ENCODE assay signal across 7 cellular contexts in genomic region chr15:92346063-92346462, GRCh38. TPM values are rescaled to one million over a fixed set of nuclear protein-coding genes. Genes with fewer than 3 reads are reported as not detected.
"Had no signal": no experiment of that assay in that cellular context is flagged by ENCODE, and none has a peak within 500 bp of the region (broad histone marks: within the 10 kb centered on the region; RNA-seq: fewer than 3 reads in every experiment).

No MANE protein-coding gene starts in this region.

- ATAC-seq: GM23338, HepG2 had no signal

- DNase-seq: H9, HCEC 1CT, KBM-7 had no signal

- H3K4me2 ChIP-seq: GM23338 had no signal

- H3K4me3 ChIP-seq: GM23338 had no signal

- H3K27ac ChIP-seq: HL-60 had no signal

RNA-seq across cellular contexts. Expression of gene ST8SIA2, which starts 47.6 kb away (rescaled TPM):
- polyA plus RNA-seq: HepG2, IgD-negative memory B cell had no signal
